16 cellular contexts compared by ENCODE assay signal in the genomic region with DNA sequence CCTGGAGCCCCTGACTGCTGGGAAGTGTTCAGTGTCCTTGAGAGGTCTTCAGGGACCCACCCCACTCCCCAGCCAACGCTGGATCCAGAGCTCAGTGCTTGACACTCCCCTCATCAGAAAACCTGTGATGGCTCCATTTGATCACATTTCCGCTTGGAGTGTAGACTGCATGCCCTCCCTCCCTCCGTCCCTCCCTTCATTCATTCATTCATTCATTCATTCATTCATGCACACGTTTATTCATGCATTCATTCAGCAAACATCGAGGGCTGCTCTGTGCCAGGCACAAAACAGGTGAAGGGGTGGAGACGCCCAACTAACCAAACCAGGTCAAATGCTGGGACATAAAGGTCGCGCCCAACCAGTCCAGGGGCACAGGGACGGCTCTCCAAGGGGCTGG. TPM values are rescaled to one million over a fixed set of nuclear protein-coding genes. Genes with fewer than 3 reads are reported as not detected.
DNase-seq lines count a peak whose midpoint lies in the region; ATAC-seq, FAIRE-seq and TF ChIP-seq lines count a peak whose summit lies in the region.
"Had no signal": no experiment of that assay in that cellular context is flagged by ENCODE, and none has a peak within 500 bp of the region (broad histone marks: within the 10 kb centered on the region; RNA-seq: fewer than 3 reads in every experiment).

No MANE protein-coding gene starts in this region.

- SMC1A ChIA-PET in GM12878 (lab: Charles Lee; ENCODE audit: uncharacterized antibody, unreplicated experiment), result interaction anchor here (0.6 to 1.0 kb wide), 2 partner anchors 16 to 82 kb away, joined by 3 read pairs; no protein-coding TSS in a partner anchor

- no peak overlapping the region for H3K9ac ChIP-seq in GM12878 (ENCODE audit: control insufficient read depth, insufficient read depth, low read length)
- H3K9ac ChIP-seq: GM23248 had no signal

- H3K27me3 ChIP-seq in GM12878 (replicated peaks in 1 of 2; ENCODE audit: control insufficient read depth in 2 of 2, insufficient read depth in 2 of 2, low read length in 1 of 2) (no peaks in the 10 kb centered on the region), pancreas (no peaks in the 10 kb centered on the region), suprapubic skin (peaks cover 11% of the 10 kb centered on the region)

- intact Hi-C loops in activated CD8-positive, alpha-beta T cell treated with anti-CD3 and anti-CD28 coated beads for 36 hours (cut with micrococcal nuclease), result no loop called here
- intact Hi-C loops in GM12878 (cut with micrococcal nuclease; ENCODE audit: unreplicated experiment) (no loop called here), pancreas (cut with DNase I) (no loop called here)

- no TSS peak for BruUV-seq in GM12878 (replicated peaks; lab: Mats Ljungman, UMichigan)

- FAIRE-seq in GM12878 (lab: Jason Lieb, UNC) (no peak), pancreas (lab: Jason Lieb, UNC) (no peak)

- in situ Hi-C loops in GM12878 (cut with MboI), result no loop called here

- WGBS in GM12878 (ENCODE audit: insufficient coverage, insufficient replicate concordance, low lambda C conversion rate, missing lambda C conversion rate), result 61% methylated on average over 9 of the region's 9 CpGs
- 64 to 67% methylated on average over 9 of the region's 9 CpGs for WGBS in pancreas, 2 donors
- 81% methylated on average over 9 of the region's 9 CpGs for WGBS in suprapubic skin

- DNase-seq in activated CD8-positive, alpha-beta T cell treated with anti-CD3 and anti-CD28 coated beads, Interleukin-2, amount 10 ng/mL, durations not matched to agents 7 days and 5 days, result no peak
- DNase-seq in activated CD8-positive, alpha-beta T cell treated with anti-CD3 and anti-CD28 coated beads for 36 hours, result no peak
- DNase-seq in GM12878 (ENCODE audit: low read depth, low spot score) (no peak), pancreas (no peak), left lobe of liver (ENCODE audit: low spot score) (no peak), suprapubic skin (ENCODE audit: low spot score in 2 of 2) (no peak)
- no peak for DNase-seq in stimulated activated effector memory CD8-positive, alpha-beta T cell treated with anti-CD3 and anti-CD28 coated beads, Interleukin-12 subunit alpha, Interleukin-12 subunit beta, amount 100 ng/mL, for 72 hours (ENCODE audit: low spot score in 2 of 2)
- DNase-seq: 8988T; CD8-positive, alpha-beta memory T cell; DMS79; GM23248; HCEC 1CT; NCI-H1105; SHP77 treated with DMSO at 0.1 percent for 48 hours had no signal

- TF ChIP-seq CTCF in activated CD8-positive, alpha-beta T cell treated with anti-CD3 and anti-CD28 coated beads for 36 hours (IDR thresholded peaks at IDR 0.05), result no peak
- TF ChIP-seq CTCF in GM12878 (IDR thresholded peaks at IDR 0.05 in 2 of 3, conservative IDR thresholded peaks at IDR 0.05 in 1 of 3; ENCODE audit: control insufficient read depth in 2 of 3, extremely low read depth in 1 of 3, insufficient read depth in 1 of 3, low read depth in 3 of 3, low read length in 3 of 3) (no peak), pancreas (IDR thresholded peaks at IDR 0.05) (no peak), suprapubic skin (IDR thresholded peaks at IDR 0.05) (no peak)

- H3K27me3 Mint-ChIP-seq in activated CD8-positive, alpha-beta T cell treated with anti-CD3 and anti-CD28 coated beads, Interleukin-2, amount 10 ng/mL, durations not matched to agents 7 days and 5 days (ENCODE audit: low read depth), result peaks cover 7% of the 10 kb centered on the region
- no peaks in the 10 kb centered on the region for H3K27me3 Mint-ChIP-seq in activated CD8-positive, alpha-beta T cell treated with anti-CD3 and anti-CD28 coated beads for 36 hours

- CTCF ChIA-PET in activated CD8-positive, alpha-beta T cell treated with anti-CD3 and anti-CD28 coated beads, Interleukin-2, amount 10 ng/mL, durations not matched to agents 7 days and 5 days (lab: Charles Lee), result interaction anchor here (4.0 kb wide), 1 partner anchor 29 kb away, joined by 40 read pairs; no protein-coding TSS in a partner anchor
- CTCF ChIA-PET in activated CD8-positive, alpha-beta T cell treated with anti-CD3 and anti-CD28 coated beads for 36 hours (lab: Charles Lee), result interaction anchor here (1.0 to 4.9 kb wide), 2 partner anchors 29 to 49 kb away, joined by 3 to 31 read pairs; no protein-coding TSS in a partner anchor
- CTCF ChIA-PET in GM12878 (lab: Yijun Ruan, JAX), result interaction anchor here (1.3 to 4.0 kb wide), 3 partner anchors 13 to 59 kb away, joined by 3 to 19 read pairs (median 15); a partner anchor contains a TSS

- H3K4me1 ChIP-seq in GM12878 (ENCODE audit: control insufficient read depth, insufficient read depth, low read length), result peaks cover 63% of the 10 kb centered on the region
- no peaks in the 10 kb centered on the region for H3K4me1 ChIP-seq in pancreas
- peaks cover 8% of the 10 kb centered on the region for H3K4me1 ChIP-seq in suprapubic skin

- peak overlapping the region; percentile 92 for H3K27ac Mint-ChIP-seq in activated CD8-positive, alpha-beta T cell treated with anti-CD3 and anti-CD28 coated beads, Interleukin-2, amount 10 ng/mL, durations not matched to agents 7 days and 5 days
- no peak overlapping the region for H3K27ac Mint-ChIP-seq in activated CD8-positive, alpha-beta T cell treated with anti-CD3 and anti-CD28 coated beads for 36 hours
- peak overlapping the region; percentile 45 for H3K27ac Mint-ChIP-seq in stimulated activated effector memory CD8-positive, alpha-beta T cell treated with anti-CD3 and anti-CD28 coated beads, Interleukin-12 subunit alpha, Interleukin-12 subunit beta, amount 100 ng/mL, for 72 hours

- RAD21 ChIA-PET in GM12878 (lab: Charles Lee; ENCODE audit: unreplicated experiment), result no interaction called here

- H3K27ac ChIP-seq in KOPT-K1 (ENCODE audit: low read depth, low read length, poor library complexity, severe bottlenecking) (peak overlapping the region; percentile 18), GM12878 (ENCODE audit: control insufficient read depth, insufficient read depth) (no peak overlapping the region), pancreas (no peak overlapping the region), suprapubic skin (no peak overlapping the region)
- H3K27ac ChIP-seq: GM23248 had no signal

- no peak overlapping the region for H3K4me2 ChIP-seq in GM12878 (ENCODE audit: control insufficient read depth, insufficient read depth)

- TF ChIP-seq POLR2A in GM12878 (IDR thresholded peaks at IDR 0.05; ENCODE audit: low read depth, low read length), result no peak
- TF ChIP-seq POLR2A in suprapubic skin (IDR thresholded peaks at IDR 0.05), result no peak

- peaks cover 57% of the 10 kb centered on the region for H3K4me1 Mint-ChIP-seq in activated CD8-positive, alpha-beta T cell treated with anti-CD3 and anti-CD28 coated beads, Interleukin-2, amount 10 ng/mL, durations not matched to agents 7 days and 5 days (ENCODE audit: low read depth)
- H3K4me1 Mint-ChIP-seq in activated CD8-positive, alpha-beta T cell treated with anti-CD3 and anti-CD28 coated beads for 36 hours (ENCODE audit: low read depth), result peaks cover 38% of the 10 kb centered on the region
- peaks cover 27% of the 10 kb centered on the region for H3K4me1 Mint-ChIP-seq in stimulated activated effector memory CD8-positive, alpha-beta T cell treated with anti-CD3 and anti-CD28 coated beads, Interleukin-12 subunit alpha, Interleukin-12 subunit beta, amount 100 ng/mL, for 72 hours

- H3K36me3 ChIP-seq in KOPT-K1 (ENCODE audit: insufficient read depth, low read length), result peaks cover 8% of the 10 kb centered on the region; the same call in 1 of the 2 replicates
- no peaks in the 10 kb centered on the region; a peak in 1 of 4 replicates for H3K36me3 ChIP-seq in GM12878 (ENCODE audit: control insufficient read depth in 2 of 2, insufficient read depth in 2 of 2, low read length in 1 of 2)
- peaks cover 0 to 5% (median 0%) of the 10 kb centered on the region in 3 donors for H3K36me3 ChIP-seq in pancreas
- H3K36me3 ChIP-seq in suprapubic skin, result peaks cover 10% of the 10 kb centered on the region

- TF ChIP-seq RAD21 in GM12878 (IDR thresholded peaks at IDR 0.05; ENCODE audit: insufficient read depth, low read depth, low read length), result no peak

- no peaks in the 10 kb centered on the region for H3K79me2 ChIP-seq in GM12878 (ENCODE audit: control insufficient read depth, insufficient read depth, low read length)

- peaks cover 8% of the 10 kb centered on the region for H3K9me3 ChIP-seq in KOPT-K1 (ENCODE audit: insufficient read depth, low read length, poor library complexity, severe bottlenecking)
- H3K9me3 ChIP-seq in GM12878 (replicated peaks; ENCODE audit: control insufficient read depth, insufficient read depth, low read length), result peaks cover 9% of the 10 kb centered on the region
- no peaks in the 10 kb centered on the region for H3K9me3 ChIP-seq in pancreas
- H3K9me3 ChIP-seq in suprapubic skin, result no peaks in the 10 kb centered on the region

- no peak overlapping the region for H3K4me3 Mint-ChIP-seq in activated CD8-positive, alpha-beta T cell treated with anti-CD3 and anti-CD28 coated beads, Interleukin-2, amount 10 ng/mL, durations not matched to agents 7 days and 5 days
- no peak overlapping the region for H3K4me3 Mint-ChIP-seq in activated CD8-positive, alpha-beta T cell treated with anti-CD3 and anti-CD28 coated beads for 36 hours
- H3K4me3 Mint-ChIP-seq in stimulated activated effector memory CD8-positive, alpha-beta T cell treated with anti-CD3 and anti-CD28 coated beads, Interleukin-12 subunit alpha, Interleukin-12 subunit beta, amount 100 ng/mL, for 72 hours, result no peak overlapping the region

- no peak overlapping the region for H2AFZ ChIP-seq in GM12878 (ENCODE audit: control insufficient read depth, low read depth, low read length)
- H2AFZ ChIP-seq: GM23248 had no signal

- peaks cover 4% of the 10 kb centered on the region for H3K9me3 Mint-ChIP-seq in activated CD8-positive, alpha-beta T cell treated with anti-CD3 and anti-CD28 coated beads, Interleukin-2, amount 10 ng/mL, durations not matched to agents 7 days and 5 days (ENCODE audit: insufficient read depth)
- H3K9me3 Mint-ChIP-seq in activated CD8-positive, alpha-beta T cell treated with anti-CD3 and anti-CD28 coated beads for 36 hours, result peaks cover 3% of the 10 kb centered on the region
- peaks cover 2% of the 10 kb centered on the region for H3K9me3 Mint-ChIP-seq in stimulated activated effector memory CD8-positive, alpha-beta T cell treated with anti-CD3 and anti-CD28 coated beads, Interleukin-12 subunit alpha, Interleukin-12 subunit beta, amount 100 ng/mL, for 72 hours
- H3K9me3 Mint-ChIP-seq: CD8-positive, alpha-beta memory T cell had no signal

- TF ChIP-seq EP300 in GM12878 (IDR thresholded peaks at IDR 0.05; ENCODE audit: borderline replicate concordance in 1 of 2, control insufficient read depth in 1 of 2, low read depth in 2 of 2, low read length in 2 of 2) (no peak), suprapubic skin (IDR thresholded peaks at IDR 0.05) (no peak)

- ATAC-seq in activated CD8-positive, alpha-beta T cell treated with anti-CD3 and anti-CD28 coated beads, Interleukin-2, amount 10 ng/mL, durations not matched to agents 7 days and 5 days, result no peak
- ATAC-seq in activated CD8-positive, alpha-beta T cell treated with anti-CD3 and anti-CD28 coated beads for 36 hours, result no peak
- no peak for ATAC-seq in GM12878
- no peak for ATAC-seq in stimulated activated effector memory CD8-positive, alpha-beta T cell treated with anti-CD3 and anti-CD28 coated beads, Interleukin-12 subunit alpha, Interleukin-12 subunit beta, amount 100 ng/mL, for 72 hours
- ATAC-seq in pancreas, result no peak
- no peak for ATAC-seq in left lobe of liver
- ATAC-seq: SK-N-SH treated with all-trans-retinoic acid at 6 μM for 48 hours had no signal

- no peaks in the 10 kb centered on the region for H4K20me1 ChIP-seq in GM12878 (ENCODE audit: control insufficient read depth, insufficient read depth)

- H3K4me3 ChIP-seq in GM12878 (no peak overlapping the region), pancreas (no peak overlapping the region), suprapubic skin (no peak overlapping the region)
- H3K4me3 ChIP-seq: GM23248 had no signal

- POLR2A ChIA-PET in activated CD8-positive, alpha-beta T cell treated with anti-CD3 and anti-CD28 coated beads, Interleukin-2, amount 10 ng/mL, durations not matched to agents 7 days and 5 days (lab: Charles Lee), result no interaction called here
- POLR2A ChIA-PET in activated CD8-positive, alpha-beta T cell treated with anti-CD3 and anti-CD28 coated beads for 36 hours (lab: Charles Lee), result interaction anchor here (1.0 to 3.2 kb wide), 2 partner anchors 13 to 31 kb away, joined by 3 to 26 read pairs; a partner anchor contains a TSS
- POLR2A ChIA-PET in GM12878 (lab: Charles Lee), result interaction anchor here (4.3 kb wide), 1 partner anchor 13 kb away, joined by 33 read pairs; a partner anchor contains a TSS

- peaks cover 23% of the 10 kb centered on the region for H3K36me3 Mint-ChIP-seq in activated CD8-positive, alpha-beta T cell treated with anti-CD3 and anti-CD28 coated beads, Interleukin-2, amount 10 ng/mL, durations not matched to agents 7 days and 5 days (ENCODE audit: low read depth)
- peaks cover 11% of the 10 kb centered on the region for H3K36me3 Mint-ChIP-seq in activated CD8-positive, alpha-beta T cell treated with anti-CD3 and anti-CD28 coated beads for 36 hours (ENCODE audit: low read depth)
- peaks cover 17% of the 10 kb centered on the region for H3K36me3 Mint-ChIP-seq in stimulated activated effector memory CD8-positive, alpha-beta T cell treated with anti-CD3 and anti-CD28 coated beads, Interleukin-12 subunit alpha, Interleukin-12 subunit beta, amount 100 ng/mL, for 72 hours
- H3K36me3 Mint-ChIP-seq: CD8-positive, alpha-beta memory T cell had no signal

RNA-seq across cellular contexts. Expression of a gene that starts 13.7 kb away (rescaled TPM):
- total RNA-seq in activated CD8-positive, alpha-beta T cell treated with anti-CD3 and anti-CD28 coated beads, Interleukin-2, amount 10 ng/mL, durations not matched to agents 7 days and 5 days, result 10 to 100 TPM; 94.0 to 99.9 TPM
- total RNA-seq in activated CD8-positive, alpha-beta T cell treated with anti-CD3 and anti-CD28 coated beads for 36 hours, result 10 to 100 TPM; 58.0 to 58.9 TPM
- 26.8 and 30.3 TPM in 2 replicates for total RNA-seq in GM12878 (2013; cell fraction: nucleolus; rRNA removed)
- total RNA-seq in GM12878 (2014; rRNA removed) (74.9 and 89.3 TPM in 2 replicates), GM12878 (2014; rRNA removed; fragmentation: Illumina TruSeq; extraction: Trizol) (37.4 and 41.5 TPM in 2 replicates), GM12878 (2021) (132 TPM in 2 replicates), pancreas (10 to 100 TPM; 28.8 to 53.8 (median 46.6) TPM), left lobe of liver (38.9 TPM), suprapubic skin (100 to 1,000 TPM in 1 of 4 donors, 10 to 100 TPM in 3; 58.0 to 108 (median 92.9) TPM)
- polyA plus RNA-seq in GM12878 (2011; ENCODE audit: low read depth), result 26.0 TPM
- polyA plus RNA-seq in GM12878 (2011; rRNA removed) (14.9 and 32.6 TPM in 2 replicates), GM12878 (2014; fragmentation: Illumina TruSeq; extraction: Trizol) (18.2 and 44.1 TPM in 2 replicates), GM12878 (2014; fragmentation: Nextera tagmentation; extraction: Ambion mirVana) (1 to 10 TPM; 1.4 to 8.6 TPM), GM12878 (2014; rRNA removed) (136 and 139 TPM in 2 replicates), GM12878 (2016; fragmentation: Nextera tagmentation; extraction: Ambion mirVana) (100 to 1,000 TPM; 101 to 114 TPM), pancreas (10 to 100 TPM; 53.6 to 65.8 TPM)
- polyA plus RNA-seq in GM12878 (2011; cell fraction: cytosol; rRNA removed), result 54.2 and 80.4 TPM in 2 replicates
- 63.6 and 66.2 TPM in 2 replicates for polyA plus RNA-seq in GM12878 (2011; cell fraction: nucleus; rRNA removed)
- polyA plus RNA-seq in GM12878 (2012), result 74.7 and 91.6 TPM in 2 replicates
- 25.2 and 56.2 TPM in 2 replicates for polyA minus RNA-seq in GM12878 (2011; rRNA and poly(A)+ RNA removed)
- polyA minus RNA-seq in GM12878 (2011; cell fraction: cytosol; rRNA and poly(A)+ RNA removed), result 20.8 and 36.4 TPM in 2 replicates
- polyA minus RNA-seq in GM12878 (2011; cell fraction: nucleus; rRNA and poly(A)+ RNA removed), result 18.1 and 28.7 TPM in 2 replicates

RNA-seq across cellular contexts. Expression of a gene that starts 30.3 kb away (rescaled TPM):
- 10 to 100 TPM; 74.6 to 75.0 TPM for total RNA-seq in activated CD8-positive, alpha-beta T cell treated with anti-CD3 and anti-CD28 coated beads, Interleukin-2, amount 10 ng/mL, durations not matched to agents 7 days and 5 days
- total RNA-seq in activated CD8-positive, alpha-beta T cell treated with anti-CD3 and anti-CD28 coated beads for 36 hours, result 10 to 100 TPM; 62.1 to 64.2 TPM
- 46.9 and 53.4 TPM in 2 replicates for total RNA-seq in GM12878 (2013; cell fraction: nucleolus; rRNA removed)
- total RNA-seq in GM12878 (2014; rRNA removed), result 24.4 and 30.4 TPM in 2 replicates
- total RNA-seq in GM12878 (2014; rRNA removed; fragmentation: Illumina TruSeq; extraction: Trizol), result 16.4 and 17.0 TPM in 2 replicates
- 40.5 and 44.7 TPM in 2 replicates for total RNA-seq in GM12878 (2021)
- polyA plus RNA-seq in GM12878 (2011; ENCODE audit: low read depth), result 14.5 TPM
- polyA plus RNA-seq in GM12878 (2011; rRNA removed), result 40.4 and 78.8 TPM in 2 replicates
- 61.6 and 90.8 TPM in 2 replicates for polyA plus RNA-seq in GM12878 (2011; cell fraction: cytosol; rRNA removed)
- polyA plus RNA-seq in GM12878 (2011; cell fraction: nucleus; rRNA removed), result 168 and 200 TPM in 2 replicates
- 23.4 and 37.5 TPM in 2 replicates for polyA plus RNA-seq in GM12878 (2012)
- polyA plus RNA-seq in GM12878 (2014; fragmentation: Illumina TruSeq; extraction: Trizol), result 31.4 and 35.7 TPM in 2 replicates
- 1 to 10 TPM; 1.2 to 3.5 TPM for polyA plus RNA-seq in GM12878 (2014; fragmentation: Nextera tagmentation; extraction: Ambion mirVana)
- polyA plus RNA-seq in GM12878 (2014; rRNA removed), result 41.8 and 44.3 TPM in 2 replicates
- 10 to 100 TPM; 22.3 to 29.2 TPM for polyA plus RNA-seq in GM12878 (2016; fragmentation: Nextera tagmentation; extraction: Ambion mirVana)
- 54.4 and 74.8 TPM in 2 replicates for polyA minus RNA-seq in GM12878 (2011; rRNA and poly(A)+ RNA removed)
- polyA minus RNA-seq in GM12878 (2011; cell fraction: cytosol; rRNA and poly(A)+ RNA removed), result 23.5 and 29.9 TPM in 2 replicates
- 17.7 and 32.1 TPM in 2 replicates for polyA minus RNA-seq in GM12878 (2011; cell fraction: nucleus; rRNA and poly(A)+ RNA removed)
- total RNA-seq in pancreas, result 10 to 100 TPM; 13.5 to 50.6 (median 19.5) TPM
- 10 to 100 TPM; 27.6 to 34.4 TPM for polyA plus RNA-seq in pancreas
- 31.5 TPM for total RNA-seq in left lobe of liver
- total RNA-seq in suprapubic skin, result 10 to 100 TPM; 52.4 to 83.8 (median 60.7) TPM

RNA-seq across cellular contexts. Expression of a gene that starts 54.8 kb away (rescaled TPM):
- 1 to 10 TPM; 7.3 to 7.4 TPM for total RNA-seq in activated CD8-positive, alpha-beta T cell treated with anti-CD3 and anti-CD28 coated beads, Interleukin-2, amount 10 ng/mL, durations not matched to agents 7 days and 5 days
- 1 to 10 TPM; 3.5 to 3.6 TPM for total RNA-seq in activated CD8-positive, alpha-beta T cell treated with anti-CD3 and anti-CD28 coated beads for 36 hours
- total RNA-seq in GM12878 (2013; cell fraction: nucleolus; rRNA removed), result 9.5 and 10.5 TPM in 2 replicates
- total RNA-seq in GM12878 (2014; rRNA removed), result 1.3 and 2.3 TPM in 2 replicates
- 0.55 and 0.72 TPM in 2 replicates for total RNA-seq in GM12878 (2014; rRNA removed; fragmentation: Illumina TruSeq; extraction: Trizol)
- 2.3 and 2.8 TPM in 2 replicates for total RNA-seq in GM12878 (2021)
- 1.2 TPM for polyA plus RNA-seq in GM12878 (2011; ENCODE audit: low read depth)
- polyA plus RNA-seq in GM12878 (2011; rRNA removed), result 0.79 and 1.8 TPM in 2 replicates
- polyA plus RNA-seq in GM12878 (2011; cell fraction: cytosol; rRNA removed), result 2.8 and 4.1 TPM in 2 replicates
- 8.1 and 9.0 TPM in 2 replicates for polyA plus RNA-seq in GM12878 (2011; cell fraction: nucleus; rRNA removed)
- polyA plus RNA-seq in GM12878 (2012), result 3.9 and 4.0 TPM in 2 replicates
- polyA plus RNA-seq in GM12878 (2014; fragmentation: Illumina TruSeq; extraction: Trizol), result 0.35 and 0.68 TPM in 2 replicates
- under 1 TPM; 0.11 to 0.31 TPM for polyA plus RNA-seq in GM12878 (2014; fragmentation: Nextera tagmentation; extraction: Ambion mirVana)
- 1.7 and 2.6 TPM in 2 replicates for polyA plus RNA-seq in GM12878 (2014; rRNA removed)
- polyA plus RNA-seq in GM12878 (2016; fragmentation: Nextera tagmentation; extraction: Ambion mirVana), result 1 to 10 TPM; 1.0 to 1.4 TPM
- polyA minus RNA-seq in GM12878 (2011; rRNA and poly(A)+ RNA removed), result 0.88 and 2.7 TPM in 2 replicates
- polyA minus RNA-seq in GM12878 (2011; cell fraction: cytosol; rRNA and poly(A)+ RNA removed), result 1.5 and 2.3 TPM in 2 replicates
- polyA minus RNA-seq in GM12878 (2011; cell fraction: nucleus; rRNA and poly(A)+ RNA removed), result 1.2 and 3.1 TPM in 2 replicates
- total RNA-seq in pancreas, result 10 to 100 TPM in 3 of 6 donors, 1 to 10 TPM in 3; 9.4 to 18.1 (median 10.2) TPM
- polyA plus RNA-seq in pancreas, result 10 to 100 TPM; 31.4 to 37.1 TPM
- 7.0 TPM for total RNA-seq in left lobe of liver
- 10 to 100 TPM; 25.3 to 53.4 (median 39.5) TPM for total RNA-seq in suprapubic skin
